37 cellular contexts compared by ENCODE assay signal in genomic region chr5:168788786-168789185, GRCh38.
"Had no signal": no experiment of that assay in that cellular context is flagged by ENCODE, and none has a peak within 500 bp of the region (broad histone marks: within the 10 kb centered on the region; RNA-seq: fewer than 3 reads in every experiment).

No MANE protein-coding gene starts in this region.

- H3K36me3 Mint-ChIP-seq: activated CD8-positive, alpha-beta memory T cell treated with anti-CD3 and anti-CD28 coated beads, Interleukin-2, amount 10 ng/mL, durations not matched to agents 7 days and 5 days; activated naive CD4-positive, alpha-beta T cell treated with anti-CD3 and anti-CD28 coated beads, Interleukin-2, amount 10 ng/mL, durations not matched to agents 7 days and 5 days; activated naive CD4-positive, alpha-beta T cell treated with anti-CD3 and anti-CD28 coated beads, Interleukin-2, amount 50 U/mL, for 24 hours; activated naive CD8-positive, alpha-beta T cell; activated naive CD8-positive, alpha-beta T cell treated with anti-CD3 and anti-CD28 coated beads, Interleukin-2, amount 10 ng/mL, durations not matched to agents 7 days and 5 days; brain had no signal

- H3K27ac ChIP-seq: ascending aorta, cardiac muscle cell, VCaP had no signal

- ATAC-seq: activated CD4-positive, alpha-beta T cell treated with anti-CD3 and anti-CD28 coated beads for 36 hours; activated CD4-positive, CD25-positive, alpha-beta regulatory T cell treated with anti-CD3 and anti-CD28 coated beads, Interleukin-2, amount 50 U/mL, for 24 hours; activated CD8-positive, alpha-beta memory T cell treated with anti-CD3 and anti-CD28 coated beads, Interleukin-2, amount 10 ng/mL, durations not matched to agents 7 days and 5 days; activated CD8-positive, alpha-beta T cell treated with anti-CD3 and anti-CD28 coated beads, Interleukin-2, amount 10 ng/mL, durations not matched to agents 7 days and 5 days; activated naive CD8-positive, alpha-beta T cell treated with anti-CD3 and anti-CD28 coated beads, Interleukin-2, amount 50 U/mL, for 24 hours had no signal

- H3K9me3 Mint-ChIP-seq: activated CD4-positive, alpha-beta memory T cell treated with anti-CD3 and anti-CD28 coated beads, Interleukin-2, amount 10 ng/mL, durations not matched to agents 7 days and 5 days; activated CD4-positive, alpha-beta T cell treated with anti-CD3 and anti-CD28 coated beads, Interleukin-2, amount 10 ng/mL, durations not matched to agents 7 days and 5 days; activated naive CD4-positive, alpha-beta T cell treated with anti-CD3 and anti-CD28 coated beads, Interleukin-2, amount 10 ng/mL, durations not matched to agents 7 days and 5 days; activated naive CD4-positive, alpha-beta T cell treated with anti-CD3 and anti-CD28 coated beads, Interleukin-2, amount 50 U/mL, for 24 hours; activated naive CD8-positive, alpha-beta T cell treated with anti-CD3 and anti-CD28 coated beads, Interleukin-2, amount 10 ng/mL, durations not matched to agents 7 days and 5 days; activated naive CD8-positive, alpha-beta T cell treated with anti-CD3 and anti-CD28 coated beads, Interleukin-2, amount 50 U/mL, for 24 hours; activated T-cell treated with anti-CD3 and anti-CD28 coated beads, Interleukin-2, amount 50 U/mL, for 24 hours; activated T-helper 2 cell treated with anti-CD3 and anti-CD28 coated beads, Interferon-gamma antibody, Interleukin-2, Interleukin-4, amounts not matched to agents 10 μg/mL and 5 μg/mL and 100 μg/mL, durations not matched to agents 14 hours and 24 hours and 36 hours; central memory CD8-positive, alpha-beta T cell; T-helper 1 cell treated with Interleukin-12 subunit alpha and Interleukin-12 subunit beta and Interleukin-4 antibody, amounts not matched to agents 30 μg/mL and 1 μg/mL, for 36 hours; T-helper 2 cell treated with Interferon-gamma antibody and Interleukin-4, amounts not matched to agents 5 μg/mL and 100 μg/mL, for 36 hours had no signal

- H3K27ac Mint-ChIP-seq: activated CD4-positive, alpha-beta memory T cell treated with anti-CD3 and anti-CD28 coated beads, Interleukin-2, amount 10 ng/mL, durations not matched to agents 7 days and 5 days; activated CD4-positive, alpha-beta T cell treated with anti-CD3 and anti-CD28 coated beads for 36 hours; activated CD4-positive, alpha-beta T cell treated with anti-CD3 and anti-CD28 coated beads, Interleukin-2, amount 10 ng/mL, durations not matched to agents 7 days and 5 days; activated CD8-positive, alpha-beta memory T cell treated with anti-CD3 and anti-CD28 coated beads, Interleukin-2, amount 10 ng/mL, durations not matched to agents 7 days and 5 days; activated CD8-positive, alpha-beta T cell treated with anti-CD3 and anti-CD28 coated beads, Interleukin-2, amount 10 ng/mL, durations not matched to agents 7 days and 5 days; activated naive CD4-positive, alpha-beta T cell treated with anti-CD3 and anti-CD28 coated beads, Interleukin-2, amount 10 ng/mL, durations not matched to agents 7 days and 5 days; activated naive CD4-positive, alpha-beta T cell treated with anti-CD3 and anti-CD28 coated beads, Interleukin-2, amount 50 U/mL, for 24 hours; activated naive CD8-positive, alpha-beta T cell; activated naive CD8-positive, alpha-beta T cell treated with anti-CD3 and anti-CD28 coated beads, Interleukin-2, amount 10 ng/mL, durations not matched to agents 7 days and 5 days; activated naive CD8-positive, alpha-beta T cell treated with anti-CD3 and anti-CD28 coated beads, Interleukin-2, amount 50 U/mL, for 24 hours; activated T-cell treated with anti-CD3 and anti-CD28 coated beads, Interleukin-2, amount 50 U/mL, for 24 hours; activated T-helper 2 cell treated with anti-CD3 and anti-CD28 coated beads, Interferon-gamma antibody, Interleukin-2, Interleukin-4, amounts not matched to agents 10 μg/mL and 5 μg/mL and 100 μg/mL, durations not matched to agents 14 hours and 24 hours and 36 hours; brain; T-helper 1 cell treated with Interleukin-12 subunit alpha and Interleukin-12 subunit beta and Interleukin-4 antibody, amounts not matched to agents 30 μg/mL and 1 μg/mL, for 36 hours; T-helper 2 cell treated with Interferon-gamma antibody and Interleukin-4, amounts not matched to agents 5 μg/mL and 100 μg/mL, for 36 hours had no signal

- H3K4me3 ChIP-seq: ascending aorta, cardiac muscle cell had no signal

- H3K27me3 Mint-ChIP-seq: activated CD4-positive, alpha-beta memory T cell treated with anti-CD3 and anti-CD28 coated beads, Interleukin-2, amount 10 ng/mL, durations not matched to agents 7 days and 5 days; activated CD4-positive, alpha-beta T cell treated with anti-CD3 and anti-CD28 coated beads, Interleukin-2, amount 10 ng/mL, durations not matched to agents 7 days and 5 days; activated CD8-positive, alpha-beta memory T cell treated with anti-CD3 and anti-CD28 coated beads, Interleukin-2, amount 10 ng/mL, durations not matched to agents 7 days and 5 days; activated naive CD4-positive, alpha-beta T cell treated with anti-CD3 and anti-CD28 coated beads, Interleukin-2, amount 50 U/mL, for 24 hours; activated naive CD8-positive, alpha-beta T cell; activated naive CD8-positive, alpha-beta T cell treated with anti-CD3 and anti-CD28 coated beads, Interleukin-2, amount 10 ng/mL, durations not matched to agents 7 days and 5 days; activated naive CD8-positive, alpha-beta T cell treated with anti-CD3 and anti-CD28 coated beads, Interleukin-2, amount 50 U/mL, for 24 hours; brain had no signal

- H3K4me3 Mint-ChIP-seq: activated CD4-positive, alpha-beta memory T cell treated with anti-CD3 and anti-CD28 coated beads, Interleukin-2, amount 10 ng/mL, durations not matched to agents 7 days and 5 days; activated CD4-positive, alpha-beta T cell treated with anti-CD3 and anti-CD28 coated beads for 36 hours; activated CD4-positive, alpha-beta T cell treated with anti-CD3 and anti-CD28 coated beads, Interleukin-2, amount 10 ng/mL, durations not matched to agents 7 days and 5 days; activated CD8-positive, alpha-beta memory T cell treated with anti-CD3 and anti-CD28 coated beads, Interleukin-2, amount 10 ng/mL, durations not matched to agents 7 days and 5 days; activated CD8-positive, alpha-beta T cell treated with anti-CD3 and anti-CD28 coated beads, Interleukin-2, amount 10 ng/mL, durations not matched to agents 7 days and 5 days; activated naive CD4-positive, alpha-beta T cell treated with anti-CD3 and anti-CD28 coated beads, Interleukin-2, amount 10 ng/mL, durations not matched to agents 7 days and 5 days; activated naive CD4-positive, alpha-beta T cell treated with anti-CD3 and anti-CD28 coated beads, Interleukin-2, amount 50 U/mL, for 24 hours; activated naive CD8-positive, alpha-beta T cell; activated naive CD8-positive, alpha-beta T cell treated with anti-CD3 and anti-CD28 coated beads, Interleukin-2, amount 10 ng/mL, durations not matched to agents 7 days and 5 days; activated naive CD8-positive, alpha-beta T cell treated with anti-CD3 and anti-CD28 coated beads, Interleukin-2, amount 50 U/mL, for 24 hours; activated T-cell treated with anti-CD3 and anti-CD28 coated beads, Interleukin-2, amount 50 U/mL, for 24 hours; brain; central memory CD8-positive, alpha-beta T cell; T-helper 1 cell treated with Interleukin-12 subunit alpha and Interleukin-12 subunit beta and Interleukin-4 antibody, amounts not matched to agents 30 μg/mL and 1 μg/mL, for 36 hours; T-helper 2 cell treated with Interferon-gamma antibody and Interleukin-4, amounts not matched to agents 5 μg/mL and 100 μg/mL, for 36 hours had no signal

- H3K9me3 ChIP-seq: ascending aorta had no signal

- H3K4me1 Mint-ChIP-seq: activated CD4-positive, alpha-beta memory T cell treated with anti-CD3 and anti-CD28 coated beads, Interleukin-2, amount 10 ng/mL, durations not matched to agents 7 days and 5 days; activated CD8-positive, alpha-beta memory T cell treated with anti-CD3 and anti-CD28 coated beads, Interleukin-2, amount 10 ng/mL, durations not matched to agents 7 days and 5 days; activated naive CD4-positive, alpha-beta T cell treated with anti-CD3 and anti-CD28 coated beads, Interleukin-2, amount 10 ng/mL, durations not matched to agents 7 days and 5 days; activated naive CD4-positive, alpha-beta T cell treated with anti-CD3 and anti-CD28 coated beads, Interleukin-2, amount 50 U/mL, for 24 hours; central memory CD8-positive, alpha-beta T cell had no signal

- DNase-seq: activated CD4-positive, alpha-beta memory T cell treated with anti-CD3 and anti-CD28 coated beads, Interleukin-2, amount 10 ng/mL, durations not matched to agents 7 days and 5 days; activated CD4-positive, alpha-beta T cell treated with anti-CD3 and anti-CD28 coated beads for 1 hour; activated CD4-positive, alpha-beta T cell treated with anti-CD3 and anti-CD28 coated beads for 36 hours; activated CD4-positive, alpha-beta T cell treated with anti-CD3 and anti-CD28 coated beads for 48 hours; activated CD4-positive, alpha-beta T cell treated with anti-CD3 and anti-CD28 coated beads, Interleukin-2, amount 10 ng/mL, durations not matched to agents 7 days and 5 days; activated CD4-positive, alpha-beta T cell treated with anti-CD3 and anti-CD28 coated beads, Interleukin-2, amount 50 U/mL, for 48 hours; activated CD4-positive, CD25-positive, alpha-beta regulatory T cell; activated CD8-positive, alpha-beta memory T cell treated with anti-CD3 and anti-CD28 coated beads for 24 hours; activated CD8-positive, alpha-beta memory T cell treated with anti-CD3 and anti-CD28 coated beads, Interleukin-2, amount 10 ng/mL, durations not matched to agents 7 days and 5 days; activated CD8-positive, alpha-beta memory T cell treated with anti-CD3 and anti-CD28 coated beads, Interleukin-2, amount 50 U/mL, for 48 hours; activated CD8-positive, alpha-beta T cell treated with anti-CD3 and anti-CD28 coated beads, Interleukin-2, amount 10 ng/mL, durations not matched to agents 7 days and 5 days; activated effector memory CD4-positive, alpha-beta T cell treated with Interleukin-2 at 50 U/mL for 16 hours; activated gamma-delta T cell; activated naive CD4-positive, alpha-beta T cell treated with anti-CD3 and anti-CD28 coated beads, Interleukin-2, amount 10 ng/mL, durations not matched to agents 7 days and 5 days; activated naive CD4-positive, alpha-beta T cell treated with Interleukin-2 at 50 U/mL for 16 hours; activated naive CD8-positive, alpha-beta T cell treated with anti-CD3 and anti-CD28 coated beads, Interleukin-2, amount 10 ng/mL, durations not matched to agents 7 days and 5 days; activated naive CD8-positive, alpha-beta T cell treated with anti-CD3 and anti-CD28 coated beads, Interleukin-2, amount 50 U/mL, for 24 hours; activated T-cell treated with anti-CD3 and anti-CD28 coated beads, Interleukin-2, amount 50 U/mL, for 24 hours; activated T-cell treated with anti-CD3 and anti-CD28 coated beads, Interleukin-2, amount 50 U/mL, for 48 hours; amygdala; anterior cingulate cortex; caudate nucleus; cerebellar nuclear complex; T-helper 1 cell; T-helper 2 cell; T-helper 9 cell had no signal

- H3K27me3 ChIP-seq: ascending aorta, cardiac muscle cell had no signal
